In the genomic region with DNA sequence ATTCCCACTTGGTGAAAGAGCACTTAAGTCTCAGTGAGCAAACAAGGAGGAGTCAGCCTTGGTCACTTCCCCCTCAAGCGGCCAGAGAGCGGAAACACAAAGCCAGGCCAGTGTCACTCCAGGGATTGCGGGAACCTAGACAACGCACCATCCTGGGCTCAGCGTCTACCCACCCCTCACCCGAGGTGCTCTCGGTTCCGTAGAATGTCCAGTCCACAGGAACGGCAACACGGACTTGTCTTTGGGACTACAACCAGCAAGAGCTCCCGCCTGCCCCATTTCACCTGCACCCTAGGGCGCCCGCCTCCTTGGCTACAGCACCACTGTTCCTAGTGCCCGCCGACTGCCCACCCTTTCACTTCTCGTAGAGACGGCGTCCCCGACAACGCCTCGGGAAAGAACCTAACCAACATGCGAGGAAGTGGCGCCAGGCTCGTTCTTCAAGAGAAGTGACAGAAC, we compare ENCODE assay signal across 8 cellular contexts. TPM values are rescaled to one million over a fixed set of nuclear protein-coding genes. Genes with fewer than 3 reads are reported as not detected.
DNase-seq lines count a peak whose midpoint lies in the region; ATAC-seq and TF ChIP-seq lines count a peak whose summit lies in the region.

No MANE protein-coding gene starts in this region.

- peak overlapping the region; percentile 89 for H3K27ac ChIP-seq in naive thymus-derived CD4-positive, alpha-beta T cell (ENCODE audit: low read depth, low read length)
- H3K27ac ChIP-seq in thyroid gland, result peak overlapping the region in 2 of 3 donors; percentile 78 to 80

- POLR2A ChIA-PET in naive thymus-derived CD4-positive, alpha-beta T cell (lab: Charles Lee), result interaction anchor here (0.8 to 1.0 kb wide), 2 partner anchors 22 to 1213 kb away, joined by 3 read pairs; no protein-coding TSS in a partner anchor

- peak overlapping the region; percentile 97 for H3K4me3 Mint-ChIP-seq in activated T-cell treated with anti-CD3 and anti-CD28 coated beads, Interleukin-2, amount 50 U/mL, for 4 hours
- H3K4me3 Mint-ChIP-seq in naive thymus-derived CD4-positive, alpha-beta T cell, result peak overlapping the region; percentile 90 to 97 (median 94)

- H3K4me1 Mint-ChIP-seq in activated T-cell treated with anti-CD3 and anti-CD28 coated beads, Interleukin-2, amount 50 U/mL, for 4 hours (ENCODE audit: low read depth), result peaks cover 56% of the 10 kb centered on the region
- H3K4me1 Mint-ChIP-seq in naive thymus-derived CD4-positive, alpha-beta T cell, result peaks cover 42 to 84% (median 71%) of the 10 kb centered on the region in 7 donors

- H3K27ac Mint-ChIP-seq in naive thymus-derived CD4-positive, alpha-beta T cell, result peak overlapping the region; percentile 74 to 97 (median 94)

- H3K27me3 Mint-ChIP-seq in activated T-cell treated with anti-CD3 and anti-CD28 coated beads, Interleukin-2, amount 50 U/mL, for 4 hours (ENCODE audit: low read depth), result no peaks in the 10 kb centered on the region
- peaks cover 0 to 2% (median 0%) of the 10 kb centered on the region in 5 donors for H3K27me3 Mint-ChIP-seq in naive thymus-derived CD4-positive, alpha-beta T cell

- no peaks in the 10 kb centered on the region for H3K9me3 Mint-ChIP-seq in activated T-cell treated with anti-CD3 and anti-CD28 coated beads, Interleukin-2, amount 50 U/mL, for 4 hours
- peaks cover 0 to 2% (median 0%) of the 10 kb centered on the region in 11 donors for H3K9me3 Mint-ChIP-seq in naive thymus-derived CD4-positive, alpha-beta T cell

- H3K9me3 ChIP-seq in naive thymus-derived CD4-positive, alpha-beta T cell (ENCODE audit: control insufficient read depth in 2 of 3, low read length in 3 of 3), result no peaks in the 10 kb centered on the region
- H3K9me3 ChIP-seq in thyroid gland, result no peaks in the 10 kb centered on the region

- ATAC-seq in HG03354 (IDR thresholded peaks at IDR 0.05; ENCODE audit: poor library complexity, severe bottlenecking, unreplicated experiment), result peak; percentile 48
- ATAC-seq in activated T-cell treated with anti-CD3 and anti-CD28 coated beads, Interleukin-2, amount 50 U/mL, for 4 hours, result peak; percentile 35 to 36
- ATAC-seq in naive thymus-derived CD4-positive, alpha-beta T cell, result peak; percentile 51

- H3K27me3 ChIP-seq in naive thymus-derived CD4-positive, alpha-beta T cell (ENCODE audit: control insufficient read depth in 2 of 2, insufficient read depth in 2 of 2, low read length in 2 of 2), result no peaks in the 10 kb centered on the region
- H3K27me3 ChIP-seq in thyroid gland, result no peaks in the 10 kb centered on the region

- CTCF ChIA-PET in naive thymus-derived CD4-positive, alpha-beta T cell (lab: Charles Lee), result interaction anchor here (1.0 kb wide), 1 partner anchor 24 kb away, joined by 3 read pairs; no protein-coding TSS in a partner anchor

- H3K4me1 ChIP-seq in naive thymus-derived CD4-positive, alpha-beta T cell (ENCODE audit: control insufficient read depth in 2 of 2, insufficient read depth in 2 of 2, low read length in 2 of 2), result peaks cover 24 to 30% of the 10 kb centered on the region in 2 donors
- H3K4me1 ChIP-seq in thyroid gland, result peaks cover 9 to 23% of the 10 kb centered on the region in 2 donors

- TF ChIP-seq CTCF in fibroblast of mammary gland (conservative IDR thresholded peaks at IDR 0.05; ENCODE audit: control insufficient read depth, insufficient read depth, low read depth, low read length) (peak; percentile 24), thyroid gland (IDR thresholded peaks at IDR 0.05) (no peak)

- peaks cover 0 to 10% (median 5%) of the 10 kb centered on the region in 3 experiments for H3K36me3 ChIP-seq in naive thymus-derived CD4-positive, alpha-beta T cell (ENCODE audit: control insufficient read depth in 2 of 3, insufficient read depth in 3 of 3, low read length in 3 of 3)
- no peaks in the 10 kb centered on the region for H3K36me3 ChIP-seq in thyroid gland

- intact Hi-C loops in naive thymus-derived CD4-positive, alpha-beta T cell (cut with micrococcal nuclease), result loop anchor here (1.0 to 5.0 kb wide), 9 partner anchors 34 to 1357 kb away; partner anchors contain the start of genes MAN1A2 (in 2 of the 2), WARS2 (in 2 of the 2), CD58 (in 1 of the 2) and TTF2 (in 1 of the 2)
- intact Hi-C loops in thyroid gland (cut with DNase I), result no loop called here

- peak in 1 of 2 donors; percentile 15 for TF ChIP-seq POLR2A in thyroid gland (IDR thresholded peaks at IDR 0.05)

- 0% methylated on average over 7 to 24 of the region's 24 CpGs for WGBS in thyroid gland, 2 donors

- H3K4me3 ChIP-seq in fibroblast of mammary gland (ENCODE audit: control insufficient read depth, low read depth, low read length), result peak overlapping the region; percentile 99
- peak overlapping the region; percentile 94 for H3K4me3 ChIP-seq in naive thymus-derived CD4-positive, alpha-beta T cell (ENCODE audit: low read length)
- H3K4me3 ChIP-seq in thyroid gland (replicated peaks in 1 of 3), result peak overlapping the region; percentile 70 to 92 (median 92)

- H3K36me3 Mint-ChIP-seq in activated T-cell treated with anti-CD3 and anti-CD28 coated beads, Interleukin-2, amount 50 U/mL, for 4 hours (ENCODE audit: insufficient read depth), result peaks cover 28% of the 10 kb centered on the region
- peaks cover 0 to 18% (median 5%) of the 10 kb centered on the region in 5 donors for H3K36me3 Mint-ChIP-seq in naive thymus-derived CD4-positive, alpha-beta T cell

- DNase-seq in CMK (ENCODE audit: low read depth) (peak; percentile 49), GM19240 (ENCODE audit: insufficient read length, low spot score) (peak; percentile 3), NCI-H69 (lab: John Stamatoyannopoulos, UW) (peak; percentile 63), fibroblast of mammary gland (ENCODE audit: low read depth) (peak; percentile 68), thyroid gland (peak; percentile 68 to 71)
- peak; percentile 16 for DNase-seq in activated T-cell treated with anti-CD3 and anti-CD28 coated beads, Interleukin-2, amount 50 U/mL, for 4 hours
- peak in 1 of 9 donors; percentile 61 for DNase-seq in naive thymus-derived CD4-positive, alpha-beta T cell

RNA-seq across cellular contexts. Expression of gene GDAP2, which starts 0.5 kb away (rescaled TPM):
- 10 to 100 TPM; 18.6 to 24.4 (median 22.2) TPM for total RNA-seq in activated T-cell treated with anti-CD3 and anti-CD28 coated beads, Interleukin-2, amount 50 U/mL, for 4 hours
- total RNA-seq in naive thymus-derived CD4-positive, alpha-beta T cell, result 10 to 100 TPM; 22.3 to 31.2 (median 25.2) TPM
- 10 to 100 TPM in 1 of 2 donors, 1 to 10 TPM in 1; 9.7 to 12.7 TPM for polyA plus RNA-seq in naive thymus-derived CD4-positive, alpha-beta T cell
- total RNA-seq in thyroid gland, result 10 to 100 TPM; 38.7 to 48.9 (median 47.6) TPM

RNA-seq across cellular contexts. Expression of gene WDR3, which starts 0.6 kb away (rescaled TPM):
- 100 to 1,000 TPM; 110 to 137 (median 125) TPM for total RNA-seq in activated T-cell treated with anti-CD3 and anti-CD28 coated beads, Interleukin-2, amount 50 U/mL, for 4 hours
- 10 to 100 TPM; 12.2 to 34.6 (median 30.0) TPM for total RNA-seq in naive thymus-derived CD4-positive, alpha-beta T cell
- 10 to 100 TPM; 28.8 to 53.9 TPM for polyA plus RNA-seq in naive thymus-derived CD4-positive, alpha-beta T cell
- 10 to 100 TPM in 3 of 4 donors, 1 to 10 TPM in 1; 7.0 to 22.2 (median 19.1) TPM for total RNA-seq in thyroid gland
